ENCODE assay signal across 8 cellular contexts in genomic region chr2:138846216-138846821, GRCh38.
DNase-seq lines count a peak whose midpoint lies in the region; ATAC-seq, FAIRE-seq and TF ChIP-seq lines count a peak whose summit lies in the region.

No MANE protein-coding gene starts in this region.

- CTCF ChIA-PET in GM12878 (lab: Yijun Ruan, JAX): interaction anchor here (0.6 to 2.7 kb wide), 13 partner anchors 8 to 1410 kb away, joined by 3 to 6 read pairs (median 3); no protein-coding TSS in a partner anchor

- no peaks in the 10 kb centered on the region for H3K4me1 Mint-ChIP-seq in CD14-positive monocyte

- ATAC-seq in GM18909 (IDR thresholded peaks at IDR 0.05; ENCODE audit: poor library complexity, unreplicated experiment) (peak; percentile 96), HG03097 (IDR thresholded peaks at IDR 0.05; ENCODE audit: low FRiP score, unreplicated experiment) (peak; percentile 87), GM12878 (peak; percentile 92)

- in situ Hi-C loops in GM12878 (cut with MboI): no loop called here

- no TSS peak for BruUV-seq in GM12878 (replicated peaks; lab: Mats Ljungman, UMichigan)

- DNase-seq in CD14-positive monocyte (ENCODE audit: low spot score) (no peak), NCI-H2196 treated with DMSO at 0.1 percent for 48 hours (lab: John Stamatoyannopoulos, UW; ENCODE audit: unreplicated experiment) (peak; percentile 6), GM12878 (ENCODE audit: low read depth, low spot score) (no peak), midbrain (lab: John Stamatoyannopoulos, UW) (peak; percentile 24), epidermal melanocyte (ENCODE audit: insufficient read length, low spot score) (no peak)
- DNase-seq in activated naive CD4-positive, alpha-beta T cell treated with Interleukin-2 at 50 U/mL for 16 hours: no peak

- no peak overlapping the region for H3K9ac ChIP-seq in GM12878 (ENCODE audit: control insufficient read depth, insufficient read depth, low read length)

- TF ChIP-seq RAD21 in GM12878 (IDR thresholded peaks at IDR 0.05; ENCODE audit: insufficient read depth, low read depth, low read length): peak; percentile 50

- H3K4me3 Mint-ChIP-seq in CD14-positive monocyte: no peak overlapping the region

- H3K9me3 Mint-ChIP-seq in CD14-positive monocyte: no peaks in the 10 kb centered on the region

- H3K27me3 Mint-ChIP-seq in CD14-positive monocyte (ENCODE audit: low read depth in 3 of 3): no peaks in the 10 kb centered on the region

- no peaks in the 10 kb centered on the region for H3K79me2 ChIP-seq in GM12878 (ENCODE audit: control insufficient read depth, insufficient read depth, low read length)

- no peaks in the 10 kb centered on the region for H3K36me3 ChIP-seq in GM12878 (ENCODE audit: control insufficient read depth in 2 of 2, insufficient read depth in 2 of 2, low read length in 1 of 2)

- POLR2A ChIA-PET in GM12878 (lab: Charles Lee): no interaction called here

- peak; percentile 57 for FAIRE-seq in GM12878 (lab: Jason Lieb, UNC)

- H3K4me2 ChIP-seq in GM12878 (ENCODE audit: control insufficient read depth, insufficient read depth): no peak overlapping the region

- no peaks in the 10 kb centered on the region for H3K9me3 ChIP-seq in GM12878 (replicated peaks; ENCODE audit: control insufficient read depth, insufficient read depth, low read length)

- no peaks in the 10 kb centered on the region for H3K4me1 ChIP-seq in GM12878 (ENCODE audit: control insufficient read depth, insufficient read depth, low read length)

- no peaks in the 10 kb centered on the region for H4K20me1 ChIP-seq in GM12878 (ENCODE audit: control insufficient read depth, insufficient read depth)

- H2AFZ ChIP-seq in GM12878 (ENCODE audit: control insufficient read depth, low read depth, low read length): no peak overlapping the region

- no peak overlapping the region for H3K27ac ChIP-seq in GM12878 (ENCODE audit: control insufficient read depth, insufficient read depth)

- RAD21 ChIA-PET in GM12878 (lab: Charles Lee; ENCODE audit: unreplicated experiment): interaction anchor here (1.0 kb wide), 1 partner anchor 185 kb away, joined by 8 read pairs; no protein-coding TSS in a partner anchor

- H3K27ac Mint-ChIP-seq in CD14-positive monocyte: no peak overlapping the region

- intact Hi-C loops in CD14-positive monocyte (cut with micrococcal nuclease) (no loop called here), GM12878 (cut with micrococcal nuclease; ENCODE audit: unreplicated experiment) (loop anchor here (2.0 kb wide), 1 partner anchor 186 kb away; no protein-coding TSS in a partner anchor)

- no peak for TF ChIP-seq EP300 in GM12878 (IDR thresholded peaks at IDR 0.05; ENCODE audit: borderline replicate concordance in 1 of 2, control insufficient read depth in 1 of 2, low read depth in 2 of 2, low read length in 2 of 2)

- TF ChIP-seq CTCF in CD14-positive monocyte (IDR thresholded peaks at IDR 0.05) (peak; percentile 88), GM12878 (IDR thresholded peaks at IDR 0.05 in 2 of 3, conservative IDR thresholded peaks at IDR 0.05 in 1 of 3; ENCODE audit: control insufficient read depth in 2 of 3, extremely low read depth in 1 of 3, insufficient read depth in 1 of 3, low read depth in 3 of 3, low read length in 3 of 3) (peak; percentile 57 to 61 (median 60); a peak in 5 of 6 replicates)

- WGBS in GM12878 (ENCODE audit: insufficient coverage, insufficient replicate concordance, low lambda C conversion rate, missing lambda C conversion rate): 34% methylated on average over 8 of the region's 8 CpGs

- H3K27me3 ChIP-seq in GM12878 (replicated peaks in 1 of 2; ENCODE audit: control insufficient read depth in 2 of 2, insufficient read depth in 2 of 2, low read length in 1 of 2): no peaks in the 10 kb centered on the region

- no peaks in the 10 kb centered on the region for H3K36me3 Mint-ChIP-seq in CD14-positive monocyte

- H3K4me3 ChIP-seq in GM12878: no peak overlapping the region

- SMC1A ChIA-PET in GM12878 (lab: Charles Lee; ENCODE audit: uncharacterized antibody, unreplicated experiment): interaction anchor here (1.3 kb wide), 1 partner anchor 186 kb away, joined by 8 read pairs; no protein-coding TSS in a partner anchor

- no peak for TF ChIP-seq POLR2A in GM12878 (IDR thresholded peaks at IDR 0.05; ENCODE audit: low read depth, low read length)

TF ChIP-seq in GM12878, 131 proteins besides CTCF, POLR2A, EP300 and RAD21:
- TF ChIP-seq SREBF1 (IDR thresholded peaks at IDR 0.05; ENCODE audit: low read length) (no peak), SMC3 (IDR thresholded peaks at IDR 0.05; ENCODE audit: borderline replicate concordance, low read length) (peak; percentile 16; the same call in 1 of the 2 replicates)

Comparison
In these comparisons a context has a peak if more than half of its experiments do, and no peak if none do; other contexts are left out.
1. DNase-seq: peak in NCI-H2196 treated with DMSO at 0.1 percent for 48 hours (single experiment) and midbrain (single experiment); none in CD14-positive monocyte (single experiment), GM12878 (single experiment), activated naive CD4-positive, alpha-beta T cell treated with Interleukin-2 at 50 U/mL for 16 hours (single experiment) and epidermal melanocyte (single experiment).
2. Peak in every context shown above with its lines, with median percentiles within 50 percentile points of each other: ATAC-seq.